In genomic region chr14:45134051-45134958, GRCh38 we compare ENCODE assay signal across 8 cellular contexts. TPM values are rescaled to one million over a fixed set of nuclear protein-coding genes. Genes with fewer than 3 reads are reported as not detected.
DNase-seq lines count a peak whose midpoint lies in the region; ATAC-seq and TF ChIP-seq lines count a peak whose summit lies in the region.

Gene FKBP3, minus strand, starts transcription at chr14:45134481. Its CDS starts 25 bp downstream, at chr14:45134456.

- H3K4me3 Mint-ChIP-seq in activated CD4-positive, alpha-beta T cell treated with anti-CD3 and anti-CD28 coated beads for 36 hours, result peak within 1 kb of the TSS; percentile 93

- POLR2A ChIA-PET in activated CD4-positive, alpha-beta T cell treated with anti-CD3 and anti-CD28 coated beads for 36 hours (lab: Charles Lee), result interaction anchor here (0.6 to 0.9 kb wide), 5 partner anchors 20 to 268 kb away, joined by 3 to 7 read pairs (median 3); partner anchors contain the start of genes KLHL28 and TOGARAM1

- CTCF ChIA-PET in activated CD4-positive, alpha-beta T cell treated with anti-CD3 and anti-CD28 coated beads for 36 hours (lab: Charles Lee), result interaction anchor here (0.8 to 1.3 kb wide), 4 partner anchors 20 to 51 kb away, joined by 3 read pairs; no protein-coding TSS in a partner anchor

- H3K27ac Mint-ChIP-seq in activated CD4-positive, alpha-beta T cell treated with anti-CD3 and anti-CD28 coated beads for 36 hours, result peak within 1 kb of the TSS; percentile 99

- peak within 1 kb of the TSS; percentile 94 for H3K27ac ChIP-seq in cingulate gyrus (ENCODE audit: low read depth, low read length)

- peak; percentile 89 for ATAC-seq in HG03439 (IDR thresholded peaks at IDR 0.05; ENCODE audit: unreplicated experiment)
- peak; percentile 94 for ATAC-seq in activated CD4-positive, alpha-beta T cell treated with anti-CD3 and anti-CD28 coated beads for 36 hours

- TF ChIP-seq POLR2A in GM19099 (IDR thresholded peaks at IDR 0.05; ENCODE audit: extremely low read depth, insufficient read length, low read depth), result peak; percentile 94

- peaks cover 34% of the 10 kb centered on the region for H3K4me1 Mint-ChIP-seq in activated CD4-positive, alpha-beta T cell treated with anti-CD3 and anti-CD28 coated beads for 36 hours

- peaks cover 8% of the 10 kb centered on the region for H3K36me3 Mint-ChIP-seq in activated CD4-positive, alpha-beta T cell treated with anti-CD3 and anti-CD28 coated beads for 36 hours (ENCODE audit: low read depth)

- DNase-seq in Ammon's horn (ENCODE audit: low spot score) (peak; percentile 99), NCI-H510A treated with DMSO at 0.1 percent for 48 hours (lab: John Stamatoyannopoulos, UW) (peak; percentile 95), kidney tubule cell (ENCODE audit: low spot score) (peak; percentile 99)
- DNase-seq in activated CD4-positive, alpha-beta T cell treated with anti-CD3 and anti-CD28 coated beads for 36 hours, result peak; percentile 97
- DNase-seq in stimulated activated CD4-positive, alpha-beta T cell treated with anti-CD3 and anti-CD28 coated beads, Interleukin-1b, Interleukin-23, amount 100 ng/mL, for 4 hours (ENCODE audit: low read depth in 2 of 2), result peak; percentile 88 to 92

- no peaks in the 10 kb centered on the region for H3K9me3 Mint-ChIP-seq in activated CD4-positive, alpha-beta T cell treated with anti-CD3 and anti-CD28 coated beads for 36 hours (ENCODE audit: low read depth)

- H3K27me3 Mint-ChIP-seq in activated CD4-positive, alpha-beta T cell treated with anti-CD3 and anti-CD28 coated beads for 36 hours, result no peaks in the 10 kb centered on the region

- intact Hi-C loops in activated CD4-positive, alpha-beta T cell treated with anti-CD3 and anti-CD28 coated beads for 36 hours (cut with DNase I, micrococcal nuclease), result loop anchor here (1.0 kb wide), 6 partner anchors 20 to 237 kb away; partner anchors contain the start of genes MIS18BP1 (in 2 of the 2), PRPF39 (in 2 of the 2) and TOGARAM1 (in 2 of the 2)

RNA-seq across cellular contexts. Expression of gene FKBP3, which starts in this region (rescaled TPM):
- total RNA-seq in activated CD4-positive, alpha-beta T cell treated with anti-CD3 and anti-CD28 coated beads for 36 hours, result 10 to 100 TPM; 70.5 to 73.9 TPM

Comparison
In these comparisons a context has a peak if more than half of its experiments do, and no peak if none do; other contexts are left out.
1. Peak in every context shown above with its lines: DNase-seq, ATAC-seq and H3K27ac ChIP-seq.